In genomic region chr10:75035975-75036708, GRCh38 we compare ENCODE assay signal across 13 cellular contexts.
DNase-seq lines count a peak whose midpoint lies in the region; ATAC-seq and TF ChIP-seq lines count a peak whose summit lies in the region.
"Had no signal": no experiment of that assay in that cellular context is flagged by ENCODE, and none has a peak within 500 bp of the region (broad histone marks: within the 10 kb centered on the region; RNA-seq: fewer than 3 reads in every experiment).

No MANE protein-coding gene starts in this region.

- H3K27ac Mint-ChIP-seq in activated T-helper 1 cell treated with anti-CD3 and anti-CD28 coated beads, Interleukin-12 subunit alpha, Interleukin-12 subunit beta, Interleukin-2, Interleukin-4 antibody, amounts not matched to agents 30 ng/mL and 10 ng/mL and 1 ng/mL, durations not matched to agents 14 hours and 24 hours and 36 hours: peak overlapping the region; percentile 69
- no peak overlapping the region for H3K27ac Mint-ChIP-seq in WTC11

- no peaks in the 10 kb centered on the region for H3K36me3 ChIP-seq in osteoblast (ENCODE audit: insufficient read depth, low read length)
- H3K36me3 ChIP-seq: thyroid gland had no signal

- peaks cover 16% of the 10 kb centered on the region for H3K9me3 Mint-ChIP-seq in activated T-helper 1 cell treated with anti-CD3 and anti-CD28 coated beads, Interleukin-12 subunit alpha, Interleukin-12 subunit beta, Interleukin-2, Interleukin-4 antibody, amounts not matched to agents 30 ng/mL and 10 ng/mL and 1 ng/mL, durations not matched to agents 14 hours and 24 hours and 36 hours
- no peaks in the 10 kb centered on the region for H3K9me3 Mint-ChIP-seq in WTC11
- H3K9me3 Mint-ChIP-seq: effector memory CD8-positive, alpha-beta T cell had no signal

- peak; percentile 75 for ATAC-seq in HG02610 (IDR thresholded peaks at IDR 0.05; ENCODE audit: unreplicated experiment)
- no peak for ATAC-seq in GM19023 (IDR thresholded peaks at IDR 0.05; ENCODE audit: unreplicated experiment)
- ATAC-seq in WTC11: no peak
- ATAC-seq: effector memory CD8-positive, alpha-beta T cell had no signal

- no peaks in the 10 kb centered on the region for H3K79me2 ChIP-seq in osteoblast (ENCODE audit: insufficient read depth, low read length)

- peaks cover 4% of the 10 kb centered on the region for H3K4me1 ChIP-seq in osteoblast (ENCODE audit: insufficient read depth, low read length)
- H3K4me1 ChIP-seq: thyroid gland had no signal

- H3K4me3 Mint-ChIP-seq in activated T-helper 1 cell treated with anti-CD3 and anti-CD28 coated beads, Interleukin-12 subunit alpha, Interleukin-12 subunit beta, Interleukin-2, Interleukin-4 antibody, amounts not matched to agents 30 ng/mL and 10 ng/mL and 1 ng/mL, durations not matched to agents 14 hours and 24 hours and 36 hours: no peak overlapping the region
- H3K4me3 Mint-ChIP-seq in WTC11: no peak overlapping the region
- H3K4me3 Mint-ChIP-seq: effector memory CD8-positive, alpha-beta T cell had no signal

- TF ChIP-seq CTCF in osteoblast (IDR thresholded peaks at IDR 0.05; ENCODE audit: extremely low read depth, low read depth, low read length): no peak
- no peak for TF ChIP-seq CTCF in WTC11 (IDR thresholded peaks at IDR 0.05)

- CTCF ChIA-PET in WTC11 (lab: Charles Lee): interaction anchor here (1.3 kb wide), 1 partner anchor 64 kb away, joined by 5 read pairs; no protein-coding TSS in a partner anchor

- H3K9me3 ChIP-seq in osteoblast (ENCODE audit: low read depth, low read length): no peaks in the 10 kb centered on the region
- H3K9me3 ChIP-seq: thyroid gland had no signal

- POLR2A ChIA-PET in WTC11 (lab: Charles Lee): no interaction called here

- peaks cover 49% of the 10 kb centered on the region for H3K4me1 Mint-ChIP-seq in activated T-helper 1 cell treated with anti-CD3 and anti-CD28 coated beads, Interleukin-12 subunit alpha, Interleukin-12 subunit beta, Interleukin-2, Interleukin-4 antibody, amounts not matched to agents 30 ng/mL and 10 ng/mL and 1 ng/mL, durations not matched to agents 14 hours and 24 hours and 36 hours (ENCODE audit: low read depth)
- peaks cover 7% of the 10 kb centered on the region; the same call in 1 of the 2 replicates for H3K4me1 Mint-ChIP-seq in WTC11

- H4K20me1 ChIP-seq in osteoblast (ENCODE audit: insufficient read depth, low read length): no peaks in the 10 kb centered on the region

- H2AFZ ChIP-seq in osteoblast (ENCODE audit: low read length): no peak overlapping the region

- no peak overlapping the region for H3K4me3 ChIP-seq in osteoblast (ENCODE audit: insufficient read depth, low read length)
- H3K4me3 ChIP-seq: thyroid gland had no signal

- no peak overlapping the region for H3K27ac ChIP-seq in osteoblast (ENCODE audit: low read depth, low read length)
- H3K27ac ChIP-seq: thyroid gland had no signal

- no peaks in the 10 kb centered on the region for H3K27me3 ChIP-seq in osteoblast (ENCODE audit: insufficient read depth, low read length)
- H3K27me3 ChIP-seq: thyroid gland had no signal

- H3K27me3 Mint-ChIP-seq in activated T-helper 1 cell treated with anti-CD3 and anti-CD28 coated beads, Interleukin-12 subunit alpha, Interleukin-12 subunit beta, Interleukin-2, Interleukin-4 antibody, amounts not matched to agents 30 ng/mL and 10 ng/mL and 1 ng/mL, durations not matched to agents 14 hours and 24 hours and 36 hours (ENCODE audit: insufficient read depth): no peaks in the 10 kb centered on the region
- H3K27me3 Mint-ChIP-seq in WTC11 (ENCODE audit: low read depth): no peaks in the 10 kb centered on the region
- H3K27me3 Mint-ChIP-seq: effector memory CD8-positive, alpha-beta T cell had no signal

- peak; percentile 9 for DNase-seq in SKM-1 treated with dmso at 0.1 percent for 144 hours (lab: John Stamatoyannopoulos, UW; ENCODE audit: unreplicated experiment)
- no peak for DNase-seq in SKM-1 (lab: John Stamatoyannopoulos, UW; ENCODE audit: unreplicated experiment)
- DNase-seq in activated T-helper 1 cell treated with anti-CD3 and anti-CD28 coated beads, Interleukin-12 subunit alpha, Interleukin-12 subunit beta, Interleukin-2, Interleukin-4 antibody, amounts not matched to agents 30 ng/mL and 10 ng/mL and 1 ng/mL, durations not matched to agents 14 hours and 24 hours and 36 hours (ENCODE audit: low spot score): no peak
- DNase-seq in osteoblast (ENCODE audit: insufficient read length, low spot score, missing footprints): peak; percentile 89
- no peak for DNase-seq in NCI-H1092 (lab: John Stamatoyannopoulos, UW)
- DNase-seq in WTC11 (ENCODE audit: low spot score): no peak
- DNase-seq: effector memory CD8-positive, alpha-beta T cell; left cardiac atrium; NCI-H1092 treated with DMSO at 0.1 percent for 48 hours; RPMI8226; thyroid gland had no signal

- no peak overlapping the region for H3K4me2 ChIP-seq in osteoblast (ENCODE audit: insufficient read depth, low read length)

- peaks cover 12% of the 10 kb centered on the region for H3K36me3 Mint-ChIP-seq in activated T-helper 1 cell treated with anti-CD3 and anti-CD28 coated beads, Interleukin-12 subunit alpha, Interleukin-12 subunit beta, Interleukin-2, Interleukin-4 antibody, amounts not matched to agents 30 ng/mL and 10 ng/mL and 1 ng/mL, durations not matched to agents 14 hours and 24 hours and 36 hours (ENCODE audit: low read depth)
- H3K36me3 Mint-ChIP-seq in WTC11: no peaks in the 10 kb centered on the region

- intact Hi-C loops in activated T-helper 1 cell treated with anti-CD3 and anti-CD28 coated beads, Interleukin-12 subunit alpha, Interleukin-12 subunit beta, Interleukin-2, Interleukin-4 antibody, amounts not matched to agents 30 ng/mL and 10 ng/mL and 1 ng/mL, durations not matched to agents 14 hours and 24 hours and 36 hours (cut with micrococcal nuclease): no loop called here

TF ChIP-seq in WTC11, 78 proteins besides CTCF, POLR2A, EP300 and RAD21 (continues in another document):
- TF ChIP-seq IRF2 (CRISPR knock-in tag; IDR thresholded peaks at IDR 0.05; ENCODE audit: borderline replicate concordance, low read depth) (no peak), GTF2I (CRISPR knock-in tag; conservative IDR thresholded peaks at IDR 0.05) (no peak), STAT6 (CRISPR knock-in tag; conservative IDR thresholded peaks at IDR 0.05; ENCODE audit: low read depth) (no peak), MAX (CRISPR knock-in tag; IDR thresholded peaks at IDR 0.05) (no peak), E2F1 (CRISPR knock-in tag; IDR thresholded peaks at IDR 0.05) (no peak), TEAD1 (CRISPR knock-in tag; IDR thresholded peaks at IDR 0.05) (no peak), ZNF281 (CRISPR knock-in tag; IDR thresholded peaks at IDR 0.05) (no peak), ZNF396 (CRISPR knock-in tag; IDR thresholded peaks at IDR 0.05; ENCODE audit: borderline replicate concordance) (no peak)

Comparison
In these comparisons a context has a peak if more than half of its experiments do, and no peak if none do; other contexts are left out.
1. DNase-seq: peak in SKM-1 treated with dmso at 0.1 percent for 144 hours (single experiment) and osteoblast (single experiment); none in SKM-1 (single experiment), activated T-helper 1 cell treated with anti-CD3 and anti-CD28 coated beads, Interleukin-12 subunit alpha, Interleukin-12 subunit beta, Interleukin-2, Interleukin-4 antibody, amounts not matched to agents 30 ng/mL and 10 ng/mL and 1 ng/mL, durations not matched to agents 14 hours and 24 hours and 36 hours (single experiment), NCI-H1092 (single experiment) and WTC11 (single experiment).